31 cellular contexts compared by ENCODE assay signal in the genomic region with DNA sequence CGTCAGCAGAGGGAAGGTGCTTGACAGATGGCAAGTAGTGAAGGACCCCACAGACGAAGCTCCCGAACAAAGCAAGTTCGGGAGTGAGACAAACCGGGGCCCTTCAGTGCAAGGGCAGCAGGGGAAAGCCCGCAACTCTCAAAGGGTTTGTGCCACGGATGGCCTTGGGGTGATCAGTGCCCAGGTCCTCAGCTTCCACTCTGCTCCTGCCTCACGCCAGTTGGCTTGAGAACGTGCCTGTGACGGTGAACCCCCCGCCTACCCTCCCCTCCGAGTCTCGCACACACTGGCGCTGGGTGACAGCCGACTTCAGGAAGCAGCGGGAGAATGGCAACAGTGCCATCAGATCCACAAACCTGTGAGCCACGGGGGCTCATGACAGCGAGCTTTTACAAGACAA. TPM values are rescaled to one million over a fixed set of nuclear protein-coding genes. Genes with fewer than 3 reads are reported as not detected.
"Had no signal": no experiment of that assay in that cellular context is flagged by ENCODE, and none has a peak within 500 bp of the region (broad histone marks: within the 10 kb centered on the region; RNA-seq: fewer than 3 reads in every experiment).

No MANE protein-coding gene starts in this region.

- ATAC-seq: effector memory CD8-positive, alpha-beta T cell; esophagus mucosa; gastrocnemius medialis; heart right ventricle; left colon; left lobe of liver; lower lobe of right lung had no signal

- H3K27me3 ChIP-seq: colonic mucosa, gastrocnemius medialis had no signal

- H3K36me3 ChIP-seq: colonic mucosa, esophagus squamous epithelium, gastrocnemius medialis, heart right ventricle, left ventricle myocardium inferior, lower lobe of right lung had no signal

- FAIRE-seq: endometrium, islet of Langerhans, keratinocyte had no signal

- H3K4me3 ChIP-seq: colonic mucosa, esophagus squamous epithelium, gastrocnemius medialis, heart right ventricle, left ventricle myocardium inferior, lower lobe of right lung had no signal

- H3K4me1 ChIP-seq: colonic mucosa, esophagus squamous epithelium, gastrocnemius medialis, heart right ventricle, left ventricle myocardium inferior, lower lobe of right lung had no signal

- H3K9me3 ChIP-seq: colonic mucosa, esophagus squamous epithelium, gastrocnemius medialis, lower lobe of right lung had no signal

- H3K27ac ChIP-seq: colonic mucosa, epithelial cell of prostate, esophagus squamous epithelium, gastrocnemius medialis, heart right ventricle, left ventricle myocardium inferior, lower lobe of right lung had no signal

- DNase-seq: cerebellar nuclear complex; colonic mucosa; cortex of kidney; effector CD8-positive, alpha-beta T cell; effector memory CD8-positive, alpha-beta T cell; endodermal cell; erythroblast; esophagus squamous epithelium; foreskin fibroblast; foreskin melanocyte; gastrocnemius medialis; glutamatergic neuron; head of caudate nucleus; heart right ventricle; hippocampal formation; kidney glomerular epithelial cell; left colon; left ventricle myocardium inferior; lower lobe of right lung; mesenchymal stem cell; midbrain had no signal

RNA-seq across cellular contexts. Expression of a gene that starts 56.8 kb away (rescaled TPM):
- total RNA-seq: chondrocyte, dermis microvascular lymphatic vessel endothelial cell, esophagus mucosa, esophagus squamous epithelium, gastrocnemius medialis, left colon, left lobe of liver, liver, lower lobe of right lung, lung microvascular endothelial cell had no signal
- polyA plus RNA-seq: keratinocyte, liver had no signal
